ENCODE assay signal across 13 cellular contexts in genomic region chrX:55640854-55641253, GRCh38.
DNase-seq lines count a peak whose midpoint lies in the region; ATAC-seq, FAIRE-seq and TF ChIP-seq lines count a peak whose summit lies in the region.
"Had no signal": no experiment of that assay in that cellular context is flagged by ENCODE, and none has a peak within 500 bp of the region (broad histone marks: within the 10 kb centered on the region; RNA-seq: fewer than 3 reads in every experiment).

No MANE protein-coding gene starts in this region.

- DNase-seq in memory B cell (ENCODE audit: low spot score in 2 of 2), result peak in 1 of 2 donors; percentile 19
- DNase-seq in foreskin fibroblast, result no peak
- no peak for DNase-seq in HTR-8/SVneo (ENCODE audit: insufficient read length, low spot score)
- DNase-seq in activated T-cell treated with anti-CD3 and anti-CD28 coated beads, Interleukin-2, amount 50 U/mL, for 1 hour, result no peak
- DNase-seq in inferior parietal cortex (ENCODE audit: extremely low spot score), result no peak
- DNase-seq: CD8-positive, alpha-beta T cell; GOT3; kidney glomerular epithelial cell; NCI-H187 treated with DMSO at 0.1 percent for 48 hours had no signal

- H3K9me3 Mint-ChIP-seq in memory B cell, result no peaks in the 10 kb centered on the region
- H3K9me3 Mint-ChIP-seq: CD8-positive, alpha-beta T cell had no signal

- FAIRE-seq in HTR-8/SVneo (lab: Jason Lieb, UNC), result no peak

- no peaks in the 10 kb centered on the region for H3K36me3 Mint-ChIP-seq in memory B cell
- H3K36me3 Mint-ChIP-seq: activated naive CD8-positive, alpha-beta T cell; CD8-positive, alpha-beta T cell had no signal

- TF ChIP-seq CTCF in foreskin fibroblast (IDR thresholded peaks at IDR 0.05; ENCODE audit: low read depth, low read length), result no peak

- H3K4me1 Mint-ChIP-seq in memory B cell, result peaks cover 7% of the 10 kb centered on the region

- H3K27me3 Mint-ChIP-seq in memory B cell, result no peaks in the 10 kb centered on the region
- H3K27me3 Mint-ChIP-seq: activated naive CD8-positive, alpha-beta T cell had no signal

- H3K4me3 ChIP-seq in foreskin fibroblast (ENCODE audit: low read depth in 1 of 2, low read length in 2 of 2), result no peak overlapping the region

- no peak overlapping the region for H3K4me3 Mint-ChIP-seq in memory B cell
- H3K4me3 Mint-ChIP-seq: activated naive CD8-positive, alpha-beta T cell; CD8-positive, alpha-beta T cell had no signal

- ATAC-seq in GM18873 (IDR thresholded peaks at IDR 0.05; ENCODE audit: low FRiP score, unreplicated experiment) (peak; percentile 79), GM21786 (IDR thresholded peaks at IDR 0.05; ENCODE audit: unreplicated experiment) (peak; percentile 83), HG03280 (IDR thresholded peaks at IDR 0.05; ENCODE audit: unreplicated experiment) (peak; percentile 68), memory B cell (ENCODE audit: low read depth) (peak; percentile 88)
- ATAC-seq: CD8-positive, alpha-beta T cell had no signal

- no peak overlapping the region for H3K27ac Mint-ChIP-seq in memory B cell
- H3K27ac Mint-ChIP-seq: activated naive CD8-positive, alpha-beta T cell; CD8-positive, alpha-beta T cell had no signal
